In the genomic region with DNA sequence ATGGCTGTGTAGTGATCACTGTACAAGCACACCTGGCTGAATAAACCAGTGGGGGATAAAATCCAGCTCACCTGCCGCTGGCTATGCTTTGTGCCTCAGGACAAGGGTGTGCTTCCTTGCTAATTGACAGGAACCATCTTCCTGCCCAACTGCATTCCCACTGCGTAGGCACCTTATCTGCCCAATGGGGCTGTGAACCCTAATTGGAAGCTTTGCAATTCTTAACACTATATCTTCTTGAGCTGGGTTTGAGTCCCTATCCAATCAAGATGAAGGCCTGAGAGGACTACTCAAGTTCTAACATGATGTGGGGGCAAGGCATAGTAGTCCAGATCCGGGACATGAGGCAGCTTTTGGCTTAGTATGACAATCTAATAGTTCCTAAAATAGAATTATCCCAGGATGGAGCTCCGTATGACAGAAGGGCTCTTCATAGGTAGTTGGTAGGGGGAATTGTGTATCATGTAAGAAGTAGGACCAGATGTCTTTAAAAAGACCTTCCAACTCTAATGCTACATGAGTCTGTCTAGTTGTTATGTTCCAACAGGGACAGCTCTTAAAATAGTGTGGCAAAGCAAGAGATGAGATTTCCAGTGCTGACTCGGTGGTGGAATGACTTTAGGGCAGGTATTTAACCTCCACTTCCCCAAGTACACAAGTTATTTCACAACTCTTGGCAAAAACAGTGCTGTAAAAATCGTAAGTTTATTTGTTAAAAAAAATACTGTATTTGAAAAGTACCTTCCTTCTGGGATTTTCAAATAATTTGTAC, we compare ENCODE assay signal across 1 cellular context.
A peak's percentile ranks its signal among the peaks of the same experiment; 100 is the strongest.
TF ChIP-seq lines count a peak whose summit lies in the region.

No MANE protein-coding gene starts in this region.

TF ChIP-seq in HepG2, 621 proteins besides CTCF, POLR2A, EP300 and RAD21:
- TF ChIP-seq, protein P1, sequence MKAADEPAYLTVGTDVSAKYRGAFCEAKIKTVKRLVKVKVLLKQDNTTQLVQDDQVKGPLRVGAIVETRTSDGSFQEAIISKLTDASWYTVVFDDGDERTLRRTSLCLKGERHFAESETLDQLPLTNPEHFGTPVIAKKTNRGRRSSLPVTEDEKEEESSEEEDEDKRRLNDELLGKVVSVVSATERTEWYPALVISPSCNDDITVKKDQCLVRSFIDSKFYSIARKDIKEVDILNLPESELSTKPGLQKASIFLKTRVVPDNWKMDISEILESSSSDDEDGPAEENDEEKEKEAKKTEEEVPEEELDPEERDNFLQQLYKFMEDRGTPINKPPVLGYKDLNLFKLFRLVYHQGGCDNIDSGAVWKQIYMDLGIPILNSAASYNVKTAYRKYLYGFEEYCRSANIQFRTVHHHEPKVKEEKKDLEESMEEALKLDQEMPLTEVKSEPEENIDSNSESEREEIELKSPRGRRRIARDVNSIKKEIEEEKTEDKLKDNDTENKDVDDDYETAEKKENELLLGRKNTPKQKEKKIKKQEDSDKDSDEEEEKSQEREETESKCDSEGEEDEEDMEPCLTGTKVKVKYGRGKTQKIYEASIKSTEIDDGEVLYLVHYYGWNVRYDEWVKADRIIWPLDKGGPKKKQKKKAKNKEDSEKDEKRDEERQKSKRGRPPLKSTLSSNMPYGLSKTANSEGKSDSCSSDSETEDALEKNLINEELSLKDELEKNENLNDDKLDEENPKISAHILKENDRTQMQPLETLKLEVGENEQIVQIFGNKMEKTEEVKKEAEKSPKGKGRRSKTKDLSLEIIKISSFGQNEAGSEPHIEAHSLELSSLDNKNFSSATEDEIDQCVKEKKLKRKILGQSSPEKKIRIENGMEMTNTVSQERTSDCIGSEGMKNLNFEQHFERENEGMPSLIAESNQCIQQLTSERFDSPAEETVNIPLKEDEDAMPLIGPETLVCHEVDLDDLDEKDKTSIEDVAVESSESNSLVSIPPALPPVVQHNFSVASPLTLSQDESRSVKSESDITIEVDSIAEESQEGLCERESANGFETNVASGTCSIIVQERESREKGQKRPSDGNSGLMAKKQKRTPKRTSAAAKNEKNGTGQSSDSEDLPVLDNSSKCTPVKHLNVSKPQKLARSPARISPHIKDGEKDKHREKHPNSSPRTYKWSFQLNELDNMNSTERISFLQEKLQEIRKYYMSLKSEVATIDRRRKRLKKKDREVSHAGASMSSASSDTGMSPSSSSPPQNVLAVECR (CRISPR knock-in tag; IDR thresholded peaks at IDR 0.05; ENCODE audit: borderline replicate concordance) = 0 out of 2 replicates have a peak, but pooled peaks have one; percentile 5
- TF ChIP-seq RBFOX2 (IDR thresholded peaks at IDR 0.05; ENCODE audit: low read depth, low read length) = peak; percentile 47; the same call in 1 of the 2 replicates
- TF ChIP-seq, protein P2, sequence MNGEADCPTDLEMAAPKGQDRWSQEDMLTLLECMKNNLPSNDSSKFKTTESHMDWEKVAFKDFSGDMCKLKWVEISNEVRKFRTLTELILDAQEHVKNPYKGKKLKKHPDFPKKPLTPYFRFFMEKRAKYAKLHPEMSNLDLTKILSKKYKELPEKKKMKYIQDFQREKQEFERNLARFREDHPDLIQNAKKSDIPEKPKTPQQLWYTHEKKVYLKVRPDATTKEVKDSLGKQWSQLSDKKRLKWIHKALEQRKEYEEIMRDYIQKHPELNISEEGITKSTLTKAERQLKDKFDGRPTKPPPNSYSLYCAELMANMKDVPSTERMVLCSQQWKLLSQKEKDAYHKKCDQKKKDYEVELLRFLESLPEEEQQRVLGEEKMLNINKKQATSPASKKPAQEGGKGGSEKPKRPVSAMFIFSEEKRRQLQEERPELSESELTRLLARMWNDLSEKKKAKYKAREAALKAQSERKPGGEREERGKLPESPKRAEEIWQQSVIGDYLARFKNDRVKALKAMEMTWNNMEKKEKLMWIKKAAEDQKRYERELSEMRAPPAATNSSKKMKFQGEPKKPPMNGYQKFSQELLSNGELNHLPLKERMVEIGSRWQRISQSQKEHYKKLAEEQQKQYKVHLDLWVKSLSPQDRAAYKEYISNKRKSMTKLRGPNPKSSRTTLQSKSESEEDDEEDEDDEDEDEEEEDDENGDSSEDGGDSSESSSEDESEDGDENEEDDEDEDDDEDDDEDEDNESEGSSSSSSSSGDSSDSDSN (CRISPR knock-in tag; IDR thresholded peaks at IDR 0.05) = peak; percentile 30; the same call in 1 of the 2 replicates
- TF ChIP-seq SAFB2 (CRISPR knock-in tag; IDR thresholded peaks at IDR 0.05; ENCODE audit: borderline replicate concordance, low read depth) = peak; percentile 51; the same call in 1 of the 2 replicates
- no peak for TF ChIP-seq EEA1 (CRISPR knock-in tag; IDR thresholded peaks at IDR 0.05; ENCODE audit: borderline replicate concordance)
- TF ChIP-seq ZNF816 (CRISPR knock-in tag; IDR thresholded peaks at IDR 0.05; ENCODE audit: borderline replicate concordance) = 0 out of 2 replicates have a peak, but pooled peaks have one; percentile 10
- TF ChIP-seq CEBPG (CRISPR knock-in tag; IDR thresholded peaks at IDR 0.05) = peak; percentile 38; the same call in 1 of the 2 replicates
- peak; percentile 24; the same call in 1 of the 2 replicates for TF ChIP-seq NR2C2 (CRISPR knock-in tag; IDR thresholded peaks at IDR 0.05; ENCODE audit: borderline replicate concordance)
- TF ChIP-seq HNF4G (IDR thresholded peaks at IDR 0.05; ENCODE audit: borderline replicate concordance, low read depth, low read length) = no peak
- TF ChIP-seq HNF4G (CRISPR knock-in tag; IDR thresholded peaks at IDR 0.05; ENCODE audit: borderline replicate concordance, low read depth) = 0 out of 2 replicates have a peak, but pooled peaks have one; percentile 16
- TF ChIP-seq GATAD2A (CRISPR knock-in tag; IDR thresholded peaks at IDR 0.05) = peak; percentile 28; the same call in 1 of the 2 replicates
- TF ChIP-seq DNMT3B (CRISPR knock-in tag; conservative IDR thresholded peaks at IDR 0.05) = 0 out of 2 replicates have a peak, but pooled peaks have one; percentile 1
- no peak for TF ChIP-seq CAMTA2 (CRISPR knock-in tag; IDR thresholded peaks at IDR 0.05; ENCODE audit: borderline replicate concordance)
- no peak for TF ChIP-seq NR2F6 (IDR thresholded peaks at IDR 0.05)
- 0 out of 2 replicates have a peak, but pooled peaks have one; percentile 19 for TF ChIP-seq NR2F6 (CRISPR knock-in tag; IDR thresholded peaks at IDR 0.05)
- TF ChIP-seq CEBPB (IDR thresholded peaks at IDR 0.05; ENCODE audit: borderline replicate concordance, low read depth, low read length) = peak; percentile 56; the same call in 1 of the 2 replicates
- TF ChIP-seq, protein P3, sequence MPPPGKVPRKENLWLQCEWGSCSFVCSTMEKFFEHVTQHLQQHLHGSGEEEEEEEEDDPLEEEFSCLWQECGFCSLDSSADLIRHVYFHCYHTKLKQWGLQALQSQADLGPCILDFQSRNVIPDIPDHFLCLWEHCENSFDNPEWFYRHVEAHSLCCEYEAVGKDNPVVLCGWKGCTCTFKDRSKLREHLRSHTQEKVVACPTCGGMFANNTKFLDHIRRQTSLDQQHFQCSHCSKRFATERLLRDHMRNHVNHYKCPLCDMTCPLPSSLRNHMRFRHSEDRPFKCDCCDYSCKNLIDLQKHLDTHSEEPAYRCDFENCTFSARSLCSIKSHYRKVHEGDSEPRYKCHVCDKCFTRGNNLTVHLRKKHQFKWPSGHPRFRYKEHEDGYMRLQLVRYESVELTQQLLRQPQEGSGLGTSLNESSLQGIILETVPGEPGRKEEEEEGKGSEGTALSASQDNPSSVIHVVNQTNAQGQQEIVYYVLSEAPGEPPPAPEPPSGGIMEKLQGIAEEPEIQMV (CRISPR knock-in tag; IDR thresholded peaks at IDR 0.05; ENCODE audit: low read depth) = no peak
- 0 out of 2 replicates have a peak, but pooled peaks have one; percentile 37 for TF ChIP-seq ZNF552 (CRISPR knock-in tag; IDR thresholded peaks at IDR 0.05; ENCODE audit: borderline replicate concordance)
- TF ChIP-seq SSRP1 (CRISPR knock-in tag; IDR thresholded peaks at IDR 0.05) = peak; percentile 75; the same call in 1 of the 2 replicates
- TF ChIP-seq, protein P4, sequence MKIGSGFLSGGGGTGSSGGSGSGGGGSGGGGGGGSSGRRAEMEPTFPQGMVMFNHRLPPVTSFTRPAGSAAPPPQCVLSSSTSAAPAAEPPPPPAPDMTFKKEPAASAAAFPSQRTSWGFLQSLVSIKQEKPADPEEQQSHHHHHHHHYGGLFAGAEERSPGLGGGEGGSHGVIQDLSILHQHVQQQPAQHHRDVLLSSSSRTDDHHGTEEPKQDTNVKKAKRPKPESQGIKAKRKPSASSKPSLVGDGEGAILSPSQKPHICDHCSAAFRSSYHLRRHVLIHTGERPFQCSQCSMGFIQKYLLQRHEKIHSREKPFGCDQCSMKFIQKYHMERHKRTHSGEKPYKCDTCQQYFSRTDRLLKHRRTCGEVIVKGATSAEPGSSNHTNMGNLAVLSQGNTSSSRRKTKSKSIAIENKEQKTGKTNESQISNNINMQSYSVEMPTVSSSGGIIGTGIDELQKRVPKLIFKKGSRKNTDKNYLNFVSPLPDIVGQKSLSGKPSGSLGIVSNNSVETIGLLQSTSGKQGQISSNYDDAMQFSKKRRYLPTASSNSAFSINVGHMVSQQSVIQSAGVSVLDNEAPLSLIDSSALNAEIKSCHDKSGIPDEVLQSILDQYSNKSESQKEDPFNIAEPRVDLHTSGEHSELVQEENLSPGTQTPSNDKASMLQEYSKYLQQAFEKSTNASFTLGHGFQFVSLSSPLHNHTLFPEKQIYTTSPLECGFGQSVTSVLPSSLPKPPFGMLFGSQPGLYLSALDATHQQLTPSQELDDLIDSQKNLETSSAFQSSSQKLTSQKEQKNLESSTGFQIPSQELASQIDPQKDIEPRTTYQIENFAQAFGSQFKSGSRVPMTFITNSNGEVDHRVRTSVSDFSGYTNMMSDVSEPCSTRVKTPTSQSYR (CRISPR knock-in tag; IDR thresholded peaks at IDR 0.05; ENCODE audit: borderline replicate concordance) = 0 out of 2 replicates have a peak, but pooled peaks have one; percentile 14
- TF ChIP-seq ZNF350 (CRISPR knock-in tag; IDR thresholded peaks at IDR 0.05; ENCODE audit: borderline replicate concordance, low read depth) = no peak
- TF ChIP-seq POLR2G (IDR thresholded peaks at IDR 0.05; ENCODE audit: low read depth, low read length) = peak; percentile 50; the same call in 1 of the 2 replicates
- no peak for TF ChIP-seq ZMAT3 (CRISPR knock-in tag; conservative IDR thresholded peaks at IDR 0.05)
- peak; percentile 44; the same call in 1 of the 2 replicates for TF ChIP-seq ZC3H13 (CRISPR knock-in tag; IDR thresholded peaks at IDR 0.05)
- TF ChIP-seq FOXA3 (CRISPR knock-in tag; IDR thresholded peaks at IDR 0.05) = 0 out of 2 replicates have a peak, but pooled peaks have one; percentile 2
- TF ChIP-seq, protein P5, sequence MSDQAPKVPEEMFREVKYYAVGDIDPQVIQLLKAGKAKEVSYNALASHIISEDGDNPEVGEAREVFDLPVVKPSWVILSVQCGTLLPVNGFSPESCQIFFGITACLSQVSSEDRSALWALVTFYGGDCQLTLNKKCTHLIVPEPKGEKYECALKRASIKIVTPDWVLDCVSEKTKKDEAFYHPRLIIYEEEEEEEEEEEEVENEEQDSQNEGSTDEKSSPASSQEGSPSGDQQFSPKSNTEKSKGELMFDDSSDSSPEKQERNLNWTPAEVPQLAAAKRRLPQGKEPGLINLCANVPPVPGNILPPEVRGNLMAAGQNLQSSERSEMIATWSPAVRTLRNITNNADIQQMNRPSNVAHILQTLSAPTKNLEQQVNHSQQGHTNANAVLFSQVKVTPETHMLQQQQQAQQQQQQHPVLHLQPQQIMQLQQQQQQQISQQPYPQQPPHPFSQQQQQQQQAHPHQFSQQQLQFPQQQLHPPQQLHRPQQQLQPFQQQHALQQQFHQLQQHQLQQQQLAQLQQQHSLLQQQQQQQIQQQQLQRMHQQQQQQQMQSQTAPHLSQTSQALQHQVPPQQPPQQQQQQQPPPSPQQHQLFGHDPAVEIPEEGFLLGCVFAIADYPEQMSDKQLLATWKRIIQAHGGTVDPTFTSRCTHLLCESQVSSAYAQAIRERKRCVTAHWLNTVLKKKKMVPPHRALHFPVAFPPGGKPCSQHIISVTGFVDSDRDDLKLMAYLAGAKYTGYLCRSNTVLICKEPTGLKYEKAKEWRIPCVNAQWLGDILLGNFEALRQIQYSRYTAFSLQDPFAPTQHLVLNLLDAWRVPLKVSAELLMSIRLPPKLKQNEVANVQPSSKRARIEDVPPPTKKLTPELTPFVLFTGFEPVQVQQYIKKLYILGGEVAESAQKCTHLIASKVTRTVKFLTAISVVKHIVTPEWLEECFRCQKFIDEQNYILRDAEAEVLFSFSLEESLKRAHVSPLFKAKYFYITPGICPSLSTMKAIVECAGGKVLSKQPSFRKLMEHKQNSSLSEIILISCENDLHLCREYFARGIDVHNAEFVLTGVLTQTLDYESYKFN (CRISPR knock-in tag; conservative IDR thresholded peaks at IDR 0.05) = 0 out of 2 replicates have a peak, but pooled peaks have one; percentile 5
- 0 out of 2 replicates have a peak, but pooled peaks have one; percentile 14 for TF ChIP-seq ELF3 (CRISPR knock-in tag; IDR thresholded peaks at IDR 0.05)
- TF ChIP-seq ZSCAN20 (CRISPR knock-in tag; IDR thresholded peaks at IDR 0.05; ENCODE audit: borderline replicate concordance) = no peak
